In genomic region chr17:2634361-2634960, GRCh38 we compare ENCODE assay signal across 13 cellular contexts. TPM values are rescaled to one million over a fixed set of nuclear protein-coding genes. Genes with fewer than 3 reads are reported as not detected.
DNase-seq lines count a peak whose midpoint lies in the region; ATAC-seq and TF ChIP-seq lines count a peak whose summit lies in the region.
"Had no signal": no experiment of that assay in that cellular context is flagged by ENCODE, and none has a peak within 500 bp of the region (broad histone marks: within the 10 kb centered on the region; RNA-seq: fewer than 3 reads in every experiment).

No MANE protein-coding gene starts in this region.

- no peak overlapping the region for H3K4me3 ChIP-seq in SJCRH30
- H3K4me3 ChIP-seq in upper lobe of right lung, result no peak overlapping the region
- H3K4me3 ChIP-seq in vagina, result no peak overlapping the region
- H3K4me3 ChIP-seq: adrenal gland, SJSA1 had no signal

- ATAC-seq in upper lobe of right lung, result peak; percentile 14
- ATAC-seq in GM18870 (IDR thresholded peaks at IDR 0.05; ENCODE audit: unreplicated experiment), result no peak

- no peaks in the 10 kb centered on the region for H3K27me3 ChIP-seq in SJCRH30
- no peaks in the 10 kb centered on the region for H3K27me3 ChIP-seq in upper lobe of right lung
- no peaks in the 10 kb centered on the region for H3K27me3 ChIP-seq in vagina
- H3K27me3 ChIP-seq: adrenal gland, SJSA1 had no signal

- no peaks in the 10 kb centered on the region for H3K36me3 Mint-ChIP-seq in activated naive CD4-positive, alpha-beta T cell treated with anti-CD3 and anti-CD28 coated beads, Interleukin-2, amount 50 U/mL, for 24 hours

- TF ChIP-seq CTCF in upper lobe of right lung (IDR thresholded peaks at IDR 0.05), result no peak
- no peak for TF ChIP-seq CTCF in vagina (IDR thresholded peaks at IDR 0.05)

- peak overlapping the region; percentile 76 for H3K27ac Mint-ChIP-seq in activated naive CD4-positive, alpha-beta T cell treated with anti-CD3 and anti-CD28 coated beads, Interleukin-2, amount 50 U/mL, for 24 hours

- intact Hi-C loops in upper lobe of right lung (cut with DNase I), result no loop called here
- intact Hi-C loops in vagina (cut with DNase I), result no loop called here

- no peaks in the 10 kb centered on the region for H3K27me3 Mint-ChIP-seq in activated naive CD4-positive, alpha-beta T cell treated with anti-CD3 and anti-CD28 coated beads, Interleukin-2, amount 50 U/mL, for 24 hours

- H3K9me3 Mint-ChIP-seq in activated naive CD4-positive, alpha-beta T cell treated with anti-CD3 and anti-CD28 coated beads, Interleukin-2, amount 50 U/mL, for 24 hours, result no peaks in the 10 kb centered on the region

- DNase-seq in activated naive CD4-positive, alpha-beta T cell treated with Interleukin-2 at 50 U/mL for 16 hours, result no peak
- DNase-seq in SJCRH30 (peak; percentile 43 to 60), iPS-NIHi11 (ENCODE audit: low spot score) (peak; percentile 26), upper lobe of right lung (no peak), vagina (ENCODE audit: extremely low spot score in 2 of 2) (no peak), CD1c-positive myeloid dendritic cell (ENCODE audit: extremely low spot score) (no peak)
- DNase-seq: COR-L47; stimulated activated CD4-positive, alpha-beta T cell treated with anti-CD3 and anti-CD28 coated beads, Interleukin-2, amount 100 ng/mL, for 24 hours had no signal

- H3K27ac ChIP-seq in SJCRH30 (peak overlapping the region; percentile 67), upper lobe of right lung (no peak overlapping the region), vagina (no peak overlapping the region)
- H3K27ac ChIP-seq: HL-60, SJSA1 had no signal

- H3K4me1 ChIP-seq in SJCRH30, result peaks cover 8% of the 10 kb centered on the region
- H3K4me1 ChIP-seq in upper lobe of right lung, result peaks cover 36% of the 10 kb centered on the region
- H3K4me1 ChIP-seq in vagina, result peaks cover 67% of the 10 kb centered on the region

- H3K36me3 ChIP-seq in SJCRH30, result peaks cover 7% of the 10 kb centered on the region; the same call in 1 of the 2 replicates
- H3K36me3 ChIP-seq in upper lobe of right lung, result peaks cover 23% of the 10 kb centered on the region
- peaks cover 0 to 15% of the 10 kb centered on the region in 2 donors for H3K36me3 ChIP-seq in vagina

- TF ChIP-seq POLR2A in vagina (IDR thresholded peaks at IDR 0.05), result no peak

- H3K4me3 Mint-ChIP-seq in activated naive CD4-positive, alpha-beta T cell treated with anti-CD3 and anti-CD28 coated beads, Interleukin-2, amount 50 U/mL, for 24 hours, result peak overlapping the region; percentile 20

- no peaks in the 10 kb centered on the region for H3K9me3 ChIP-seq in SJCRH30 (replicated peaks)
- no peaks in the 10 kb centered on the region for H3K9me3 ChIP-seq in upper lobe of right lung
- no peaks in the 10 kb centered on the region for H3K9me3 ChIP-seq in vagina
- H3K9me3 ChIP-seq: adrenal gland, SJSA1 had no signal

- H3K4me1 Mint-ChIP-seq in activated naive CD4-positive, alpha-beta T cell treated with anti-CD3 and anti-CD28 coated beads, Interleukin-2, amount 50 U/mL, for 24 hours, result peaks cover 68% of the 10 kb centered on the region

RNA-seq across cellular contexts. Expression of gene PAFAH1B1, which starts 41.0 kb away (rescaled TPM):
- 49.6 and 60.6 TPM in 2 replicates for total RNA-seq in SJCRH30 (2014; rRNA removed; shearing (Covaris generic))
- 144 TPM for total RNA-seq in upper lobe of right lung
- 102 TPM for total RNA-seq in vagina

Comparison
In these comparisons a context has a peak if more than half of its experiments do, and no peak if none do; other contexts are left out.
1. DNase-seq: peak in SJCRH30 (2 of 2) and iPS-NIHi11 (single experiment); none in activated naive CD4-positive, alpha-beta T cell treated with Interleukin-2 at 50 U/mL for 16 hours (single experiment), upper lobe of right lung (single experiment), vagina (0 of 2) and CD1c-positive myeloid dendritic cell (single experiment).